8 cellular contexts compared by ENCODE assay signal in the genomic region with DNA sequence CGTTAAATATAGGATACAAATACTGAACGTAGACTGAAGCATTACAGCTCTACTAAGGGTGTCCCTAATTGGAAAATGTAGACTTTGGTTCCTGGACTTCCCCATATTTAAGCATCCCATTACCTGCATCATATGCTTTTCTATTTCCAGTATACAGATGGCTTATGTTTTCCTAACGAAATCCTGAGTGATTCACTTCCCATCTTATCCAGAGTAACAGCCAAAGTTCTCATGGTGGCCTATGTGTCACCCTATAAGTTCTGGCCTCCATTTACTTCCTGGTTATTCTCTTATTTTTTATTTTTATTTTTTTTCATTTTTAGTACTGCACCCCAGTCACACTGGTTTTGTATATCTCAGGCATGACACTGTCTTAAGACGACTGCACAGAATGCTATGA.
"Had no signal": no experiment of that assay in that cellular context is flagged by ENCODE, and none has a peak within 500 bp of the region (broad histone marks: within the 10 kb centered on the region; RNA-seq: fewer than 3 reads in every experiment).

No MANE protein-coding gene starts in this region.

- H3K27ac ChIP-seq: GM23248 had no signal

- DNase-seq: GOT3, H9, HCEC 1CT, IMR-90, KG1 had no signal

- H3K9ac ChIP-seq: GM23248 had no signal

- ATAC-seq: HepG2, K562 had no signal

- H3K4me3 ChIP-seq: GM23248, K562 had no signal

- H2AFZ ChIP-seq: GM23248 had no signal
